ENCODE assay signal across 8 cellular contexts in the genomic region with DNA sequence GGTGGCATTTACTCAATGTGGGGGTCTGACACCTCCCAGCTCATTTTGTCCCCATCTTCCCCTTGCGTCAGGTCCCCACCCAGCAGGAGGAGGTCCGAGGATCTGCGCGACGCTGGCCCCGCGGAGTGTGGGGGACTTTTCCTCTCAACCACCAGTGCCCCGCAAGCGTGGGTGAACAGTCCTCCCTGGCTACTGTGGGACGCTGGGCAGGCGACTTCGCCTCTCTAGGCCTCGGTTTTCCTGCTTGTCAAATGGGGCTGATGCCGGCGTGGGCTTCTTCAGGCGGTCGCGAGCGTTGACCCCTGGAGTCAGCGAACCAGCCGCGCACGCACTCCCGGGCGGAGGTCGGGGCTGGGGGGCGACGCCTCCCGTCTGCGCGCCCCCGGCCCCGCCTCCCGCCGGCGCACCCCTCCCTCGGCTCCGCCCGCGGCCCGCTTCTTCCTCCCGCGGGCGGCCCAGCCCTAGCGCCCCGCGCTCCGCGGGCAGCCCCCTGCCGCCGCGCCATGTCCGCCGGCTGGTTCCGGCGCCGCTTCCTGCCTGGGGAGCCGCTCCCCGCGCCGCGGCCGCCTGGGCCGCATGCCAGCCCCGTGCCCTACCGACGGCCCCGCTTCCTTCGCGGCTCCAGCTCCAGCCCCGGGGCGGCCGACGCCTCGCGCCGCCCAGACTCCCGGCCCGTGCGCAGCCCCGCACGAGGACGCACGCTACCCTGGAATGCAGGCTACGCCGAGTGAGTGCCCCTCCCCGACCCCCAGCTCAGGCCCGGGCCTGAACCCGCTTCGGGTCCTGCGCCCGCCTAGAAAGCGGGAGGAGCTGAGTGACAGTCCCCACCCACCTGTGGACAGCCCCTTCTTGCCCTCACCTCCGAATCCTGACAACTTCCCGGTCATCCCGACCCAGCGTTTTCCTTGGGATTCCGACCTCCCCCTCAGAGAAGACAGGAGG. TPM values are rescaled to one million over a fixed set of nuclear protein-coding genes. Genes with fewer than 3 reads are reported as not detected.
A peak's percentile ranks its signal among the peaks of the same experiment; 100 is the strongest.
DNase-seq lines count a peak whose midpoint lies in the region; ATAC-seq and TF ChIP-seq lines count a peak whose summit lies in the region.

A gene with protein sequence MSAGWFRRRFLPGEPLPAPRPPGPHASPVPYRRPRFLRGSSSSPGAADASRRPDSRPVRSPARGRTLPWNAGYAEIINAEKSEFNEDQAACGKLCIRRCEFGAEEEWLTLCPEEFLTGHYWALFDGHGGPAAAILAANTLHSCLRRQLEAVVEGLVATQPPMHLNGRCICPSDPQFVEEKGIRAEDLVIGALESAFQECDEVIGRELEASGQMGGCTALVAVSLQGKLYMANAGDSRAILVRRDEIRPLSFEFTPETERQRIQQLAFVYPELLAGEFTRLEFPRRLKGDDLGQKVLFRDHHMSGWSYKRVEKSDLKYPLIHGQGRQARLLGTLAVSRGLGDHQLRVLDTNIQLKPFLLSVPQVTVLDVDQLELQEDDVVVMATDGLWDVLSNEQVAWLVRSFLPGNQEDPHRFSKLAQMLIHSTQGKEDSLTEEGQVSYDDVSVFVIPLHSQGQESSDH (plus strand): TSS at position 438 of the 942 bp plus-strand sequence. CDS start 66 bp downstream, at position 504.

- peaks cover 16% of the 10 kb centered on the region for H3K27me3 ChIP-seq in DOHH2 (ENCODE audit: control insufficient read depth, low read length)

- DNase-seq in activated B cell treated with CpG ODN at 0.5 μM for 24 hours (peak; percentile 61), coronary artery (ENCODE audit: low spot score) (peak; percentile 80), left kidney (ENCODE audit: low read depth, low spot score) (peak; percentile 79), NCI-H1092 (lab: John Stamatoyannopoulos, UW) (no peak)
- DNase-seq in stimulated activated CD4-positive, alpha-beta T cell treated with anti-CD3 and anti-CD28 coated beads, Interleukin-4, amount 100 ng/mL, for 4 hours: peak; percentile 37 to 50

- H3K4me1 Mint-ChIP-seq in activated B cell treated with CpG ODN at 0.5 μM for 24 hours: peaks cover 61% of the 10 kb centered on the region

- H3K4me3 ChIP-seq in DOHH2 (ENCODE audit: low read length) (peak within 1 kb of the TSS; percentile 62), coronary artery (peak within 1 kb of the TSS; percentile 86)

- no peaks in the 10 kb centered on the region for H3K9me3 Mint-ChIP-seq in activated B cell treated with CpG ODN at 0.5 μM for 24 hours

- peak within 1 kb of the TSS; percentile 95 for H3K27ac Mint-ChIP-seq in activated B cell treated with CpG ODN at 0.5 μM for 24 hours

- H3K9me2 ChIP-seq in DOHH2 (replicated peaks; ENCODE audit: control insufficient read depth, low read length): no peaks in the 10 kb centered on the region

- H3K9me3 ChIP-seq in DOHH2 (ENCODE audit: control insufficient read depth, insufficient read depth, low read length): no peaks in the 10 kb centered on the region

- peak within 1 kb of the TSS; percentile 61 for H3K4me2 ChIP-seq in DOHH2 (ENCODE audit: low read length)

- H4K20me1 ChIP-seq in DOHH2 (ENCODE audit: control insufficient read depth, insufficient read depth, low read depth, low read length): no peaks in the 10 kb centered on the region

- TF ChIP-seq CTCF in DOHH2 (IDR thresholded peaks at IDR 0.05; ENCODE audit: low read depth, low read length, poor library complexity, severe bottlenecking) (no peak), activated B cell treated with CpG ODN at 0.5 μM for 24 hours (IDR thresholded peaks at IDR 0.05) (no peak), coronary artery (IDR thresholded peaks at IDR 0.05) (no peak)

- intact Hi-C loops in activated B cell treated with CpG ODN at 0.5 μM for 24 hours (cut with micrococcal nuclease): no loop called here

- H3K4me1 ChIP-seq in DOHH2 (ENCODE audit: control insufficient read depth, low read length): peaks cover 30% of the 10 kb centered on the region

- no peaks in the 10 kb centered on the region for H3K27me3 Mint-ChIP-seq in activated B cell treated with CpG ODN at 0.5 μM for 24 hours

- ATAC-seq in HG02852 (IDR thresholded peaks at IDR 0.05; ENCODE audit: unreplicated experiment): peak; percentile 45
- peak; percentile 44 for ATAC-seq in activated B cell treated with CpG ODN at 0.5 μM for 24 hours (ENCODE audit: low read depth)
- no peak for ATAC-seq in HG03521 (IDR thresholded peaks at IDR 0.05; ENCODE audit: unreplicated experiment)

- POLR2A ChIA-PET in activated B cell treated with CpG ODN at 0.5 μM for 24 hours (lab: Charles Lee): interaction anchor here (0.8 to 12.1 kb wide), 15 partner anchors 7 to 91 kb away, joined by 3 to 147 read pairs (median 8); a partner anchor contains a TSS

- CTCF ChIA-PET in activated B cell treated with CpG ODN at 0.5 μM for 24 hours (lab: Charles Lee): interaction anchor here (1.1 to 2.1 kb wide), 4 partner anchors 8 to 25 kb away, joined by 3 to 6 read pairs (median 5); a partner anchor contains a TSS

- H3K4me3 Mint-ChIP-seq in activated B cell treated with CpG ODN at 0.5 μM for 24 hours: peak within 1 kb of the TSS; percentile 84

- H3K27ac ChIP-seq in DOHH2 (ENCODE audit: low read depth, low read length) (no peak within 1 kb of the TSS), coronary artery (peak within 1 kb of the TSS; percentile 79 to 96)

- H3F3A ChIP-seq in DOHH2 (ENCODE audit: control insufficient read depth, insufficient read depth): peaks cover 7% of the 10 kb centered on the region; the same call in 1 of the 2 replicates

- H3K36me3 ChIP-seq in DOHH2 (ENCODE audit: control insufficient read depth, low read length): peaks cover 21% of the 10 kb centered on the region

- peaks cover under 1% of the 10 kb centered on the region; the same call in 1 of the 2 replicates for H3K79me2 ChIP-seq in DOHH2 (ENCODE audit: control insufficient read depth, low read length)

- H3K36me3 Mint-ChIP-seq in activated B cell treated with CpG ODN at 0.5 μM for 24 hours (ENCODE audit: low read depth): peaks cover 27% of the 10 kb centered on the region

RNA-seq across cellular contexts. Expression of the gene that starts here (rescaled TPM):
- 44.4 and 44.6 TPM in 2 replicates for total RNA-seq in activated B cell treated with CpG ODN at 0.5 μM for 24 hours
